23 cellular contexts compared by ENCODE assay signal in the genomic region with DNA sequence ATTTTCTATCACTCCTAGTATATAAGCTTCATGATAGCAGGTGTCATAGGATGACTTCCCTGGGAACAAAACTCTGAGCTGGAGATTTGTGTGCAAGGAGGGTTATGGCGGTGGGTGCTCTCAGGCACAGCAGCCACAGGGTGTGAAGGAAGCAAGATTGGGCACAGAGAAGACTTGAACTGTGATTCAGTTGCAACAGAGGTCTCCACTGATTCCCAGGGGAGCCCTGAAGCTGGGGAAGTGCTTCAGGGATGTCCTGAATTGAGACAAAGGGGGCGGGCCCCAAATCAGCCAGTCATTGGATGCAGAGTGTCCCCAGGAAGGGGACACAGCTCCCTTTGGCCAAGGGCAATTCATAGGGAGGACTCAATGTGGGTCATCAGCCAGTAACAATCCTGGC. TPM values are rescaled to one million over a fixed set of nuclear protein-coding genes. Genes with fewer than 3 reads are reported as not detected.
DNase-seq lines count a peak whose midpoint lies in the region; ATAC-seq and TF ChIP-seq lines count a peak whose summit lies in the region.
"Had no signal": no experiment of that assay in that cellular context is flagged by ENCODE, and none has a peak within 500 bp of the region (broad histone marks: within the 10 kb centered on the region; RNA-seq: fewer than 3 reads in every experiment).

No MANE protein-coding gene starts in this region.

- 97% methylated on average over 2 of the region's 2 CpGs for WGBS in smooth muscle cell (ENCODE audit: low lambda C conversion rate)

- peaks cover 11% of the 10 kb centered on the region for H3F3A ChIP-seq in smooth muscle cell (ENCODE audit: low read depth)

- TF ChIP-seq CTCF in HFFc6 (IDR thresholded peaks at IDR 0.05): no peak
- no peak for TF ChIP-seq CTCF in chondrocyte (IDR thresholded peaks at IDR 0.05)
- TF ChIP-seq CTCF in nephron progenitor cell (IDR thresholded peaks at IDR 0.05): no peak
- TF ChIP-seq CTCF in smooth muscle cell (IDR thresholded peaks at IDR 0.05; ENCODE audit: borderline replicate concordance, insufficient read depth, poor library complexity, severe bottlenecking): no peak

- H3K79me2 ChIP-seq in smooth muscle cell (ENCODE audit: low read depth): no peaks in the 10 kb centered on the region

- no peak for DNase-seq in HFFc6
- DNase-seq in chondrocyte (ENCODE audit: low spot score): no peak
- no peak for DNase-seq in nephron progenitor cell
- DNase-seq in smooth muscle cell (lab: John Stamatoyannopoulos, UW; ENCODE audit: unreplicated experiment): no peak
- DNase-seq in NCI-H1930 (lab: John Stamatoyannopoulos, UW): no peak
- DNase-seq: CD4-positive, alpha-beta memory T cell; DND-41; GOT3; HCEC 1CT; NCI-H1105 treated with DMSO at 0.1 percent for 48 hours; NCI-H1694; NCI-H2081 treated with DMSO at 0.1 percent for 48 hours; NCI-H446 treated with DMSO at 0.1 percent for 48 hours; NCI-H526 treated with DMSO at 0.1 percent for 48 hours; OCI-M1 had no signal

- H3K4me3 Mint-ChIP-seq in HFFc6 (no peak overlapping the region; the same call in 1 of the 2 replicates), chondrocyte (ENCODE audit: unreplicated experiment) (no peak overlapping the region), nephron progenitor cell (no peak overlapping the region)
- H3K4me3 Mint-ChIP-seq: CD4-positive, alpha-beta memory T cell had no signal

- H3K4me3 ChIP-seq in smooth muscle cell: no peak overlapping the region
- H3K4me3 ChIP-seq: GM12878 had no signal

- H3K4me2 ChIP-seq in smooth muscle cell: peak overlapping the region; percentile 45
- H3K4me2 ChIP-seq: KMS-11 had no signal

- ATAC-seq in GM18868 (IDR thresholded peaks at IDR 0.05; ENCODE audit: unreplicated experiment) (no peak), HG03342 (IDR thresholded peaks at IDR 0.05; ENCODE audit: unreplicated experiment) (no peak)
- ATAC-seq: GM12878, Right ventricle myocardium inferior had no signal

- H3K27ac ChIP-seq in smooth muscle cell (ENCODE audit: low read depth): no peak overlapping the region
- H3K27ac ChIP-seq: KMS-11 had no signal

- H4K20me1 ChIP-seq in smooth muscle cell (ENCODE audit: low read depth): no peaks in the 10 kb centered on the region

- peaks cover 5% of the 10 kb centered on the region for H3K4me1 ChIP-seq in smooth muscle cell (ENCODE audit: low read depth)

- H3K27me3 Mint-ChIP-seq in HFFc6 (ENCODE audit: insufficient read depth): peaks cover 2% of the 10 kb centered on the region; the same call in 1 of the 2 replicates
- no peaks in the 10 kb centered on the region for H3K27me3 Mint-ChIP-seq in chondrocyte (ENCODE audit: low read depth)
- no peaks in the 10 kb centered on the region for H3K27me3 Mint-ChIP-seq in nephron progenitor cell (ENCODE audit: low read depth, poor library complexity)
- H3K27me3 Mint-ChIP-seq: CD4-positive, alpha-beta memory T cell had no signal

- no peaks in the 10 kb centered on the region for H3K9me3 Mint-ChIP-seq in HFFc6
- H3K9me3 Mint-ChIP-seq in chondrocyte (ENCODE audit: low read depth): peaks cover 4% of the 10 kb centered on the region
- H3K9me3 Mint-ChIP-seq in nephron progenitor cell: no peaks in the 10 kb centered on the region
- H3K9me3 Mint-ChIP-seq: CD4-positive, alpha-beta memory T cell had no signal

- H3K36me3 ChIP-seq in smooth muscle cell (ENCODE audit: low read depth): no peaks in the 10 kb centered on the region

- H3K27ac Mint-ChIP-seq in HFFc6 (peak overlapping the region; percentile 70), chondrocyte (ENCODE audit: unreplicated experiment) (peak overlapping the region; percentile 76), nephron progenitor cell (peak overlapping the region; percentile 57)
- H3K27ac Mint-ChIP-seq: CD4-positive, alpha-beta memory T cell had no signal

- H3K27me3 ChIP-seq in smooth muscle cell (ENCODE audit: low read depth): no peaks in the 10 kb centered on the region

- no peak overlapping the region for H3K9ac ChIP-seq in smooth muscle cell (ENCODE audit: low read depth)
- H3K9ac ChIP-seq: KMS-11 had no signal

- H3K9me3 ChIP-seq in smooth muscle cell (replicated peaks; ENCODE audit: low read depth): no peaks in the 10 kb centered on the region

- no peaks in the 10 kb centered on the region for H3K36me3 Mint-ChIP-seq in HFFc6 (ENCODE audit: low read depth)
- no peaks in the 10 kb centered on the region for H3K36me3 Mint-ChIP-seq in chondrocyte (ENCODE audit: low read depth)
- H3K36me3 Mint-ChIP-seq in nephron progenitor cell (ENCODE audit: low read depth): no peaks in the 10 kb centered on the region
- H3K36me3 Mint-ChIP-seq: CD4-positive, alpha-beta memory T cell had no signal

- H2AFZ ChIP-seq in smooth muscle cell (ENCODE audit: low read depth): no peak overlapping the region

- H3K4me1 Mint-ChIP-seq in HFFc6 (ENCODE audit: low read depth) (no peaks in the 10 kb centered on the region), chondrocyte (ENCODE audit: low read depth) (peaks cover 32% of the 10 kb centered on the region), nephron progenitor cell (peaks cover 14% of the 10 kb centered on the region)
- H3K4me1 Mint-ChIP-seq: CD4-positive, alpha-beta memory T cell had no signal

RNA-seq across cellular contexts. Expression of a gene that starts 44.4 kb away (rescaled TPM):
- total RNA-seq in HFFc6 (2021; fragmentation: NEBNext Ultra II Directional; extraction: Animal tissue kit (Norgen Biotek cat#: 25700)): not detected
- total RNA-seq in chondrocyte (not detected in 3 replicates), smooth muscle cell (0.27 and 1.7 TPM in 2 replicates)
- polyA plus RNA-seq in smooth muscle cell: 0.70 and 1.1 TPM in 2 replicates
- total RNA-seq: A673, GM12878, HT1080, Right ventricle myocardium inferior had no signal
- polyA plus RNA-seq: BJ had no signal
